8 cellular contexts compared by ENCODE assay signal in genomic region chr9:128656416-128657343, GRCh38. TPM values are rescaled to one million over a fixed set of nuclear protein-coding genes. Genes with fewer than 3 reads are reported as not detected.
DNase-seq lines count a peak whose midpoint lies in the region; ATAC-seq and TF ChIP-seq lines count a peak whose summit lies in the region.

DYNC2I2 (minus strand) TSS chr9:128656847; CDS start chr9:128656726, 121 bp downstream.

- ATAC-seq in GM21619 (IDR thresholded peaks at IDR 0.05; ENCODE audit: unreplicated experiment) (peak; percentile 61), Panc1 (peak; percentile 97)
- peak; percentile 98 to 99 for ATAC-seq in activated T-cell treated with anti-CD3 and anti-CD28 coated beads, Interleukin-2, amount 50 U/mL, for 4 hours

- CTCF ChIA-PET in Panc1 (lab: Charles Lee), result no interaction called here

- H3K27me3 Mint-ChIP-seq in activated T-cell treated with anti-CD3 and anti-CD28 coated beads, Interleukin-2, amount 50 U/mL, for 4 hours (ENCODE audit: low read depth), result no peaks in the 10 kb centered on the region

- TF ChIP-seq POLR2A in esophagus muscularis mucosa (IDR thresholded peaks at IDR 0.05; ENCODE audit: low read depth), result no peak

- in situ Hi-C loops in KBM-7 (cut with MboI; ENCODE audit: low pct_unique_long_range_greater_than_20kb, low sequenced_read_pairs), result no loop called here
- in situ Hi-C loops in Panc1 (cut with HindIII; ENCODE audit: low pct_unique_long_range_greater_than_20kb, low sequenced_read_pairs), result no loop called here

- H3K4me1 ChIP-seq in Panc1 (ENCODE audit: control insufficient read depth, insufficient read depth, low read length) (peaks cover 3% of the 10 kb centered on the region; the same call in 1 of the 2 replicates), esophagus muscularis mucosa (peaks cover 0 to 14% (median 11%) of the 10 kb centered on the region in 4 donors), muscle layer of duodenum (ENCODE audit: control insufficient read depth in 1 of 2, insufficient read depth in 2 of 2, low read length in 2 of 2) (peaks cover 0 to 5% of the 10 kb centered on the region in 2 donors)

- peak within 1 kb of the TSS; percentile 89 for H3K4me3 Mint-ChIP-seq in activated T-cell treated with anti-CD3 and anti-CD28 coated beads, Interleukin-2, amount 50 U/mL, for 4 hours

- H3K27ac ChIP-seq in Panc1 (ENCODE audit: low read length), result peak within 1 kb of the TSS; percentile 97
- H3K27ac ChIP-seq in esophagus muscularis mucosa (replicated peaks in 1 of 4), result peak within 1 kb of the TSS; percentile 87 to 94 (median 90)
- peak within 1 kb of the TSS; percentile 100 for H3K27ac ChIP-seq in muscle layer of duodenum (ENCODE audit: low read length)

- under 1% methylated on average over 60 of the region's 86 CpGs for WGBS in esophagus muscularis mucosa

- peaks cover 6% of the 10 kb centered on the region for H3K4me1 Mint-ChIP-seq in activated T-cell treated with anti-CD3 and anti-CD28 coated beads, Interleukin-2, amount 50 U/mL, for 4 hours (ENCODE audit: low read depth)

- no peaks in the 10 kb centered on the region for H3K27me3 ChIP-seq in Panc1 (ENCODE audit: control insufficient read depth, insufficient read depth, low read length)
- H3K27me3 ChIP-seq in esophagus muscularis mucosa, result no peaks in the 10 kb centered on the region
- no peaks in the 10 kb centered on the region for H3K27me3 ChIP-seq in muscle layer of duodenum (ENCODE audit: low read depth, low read length)

- no peaks in the 10 kb centered on the region for H3K36me3 Mint-ChIP-seq in activated T-cell treated with anti-CD3 and anti-CD28 coated beads, Interleukin-2, amount 50 U/mL, for 4 hours (ENCODE audit: insufficient read depth)

- H3K36me3 ChIP-seq in Panc1 (ENCODE audit: control insufficient read depth, insufficient read depth, low read length) (no peaks in the 10 kb centered on the region; the same call in 1 of the 2 replicates), esophagus muscularis mucosa (no peaks in the 10 kb centered on the region), muscle layer of duodenum (ENCODE audit: control insufficient read depth in 1 of 2, insufficient read depth in 2 of 2, low read length in 2 of 2) (peaks cover 0 to 3% of the 10 kb centered on the region in 2 donors)

- H3K4me3 ChIP-seq in Panc1 (ENCODE audit: low read depth in 2 of 2, low read length in 2 of 2), result peak within 1 kb of the TSS; percentile 64 to 68
- H3K4me3 ChIP-seq in esophagus muscularis mucosa, result peak within 1 kb of the TSS; percentile 76 to 88 (median 76)
- peak within 1 kb of the TSS; percentile 83 to 85 for H3K4me3 ChIP-seq in muscle layer of duodenum (ENCODE audit: low read depth in 1 of 2, low read length in 2 of 2)

- TF ChIP-seq EP300 in esophagus muscularis mucosa (IDR thresholded peaks at IDR 0.05), result no peak

- no peaks in the 10 kb centered on the region for H3K9me3 Mint-ChIP-seq in activated T-cell treated with anti-CD3 and anti-CD28 coated beads, Interleukin-2, amount 50 U/mL, for 4 hours

- POLR2A ChIA-PET in Panc1 (lab: Charles Lee), result no interaction called here

- intact Hi-C loops in Panc1 (cut with micrococcal nuclease; ENCODE audit: unreplicated experiment) (no loop called here), esophagus muscularis mucosa (cut with DNase I) (no loop called here)

- DNase-seq in DMS153 (lab: John Stamatoyannopoulos, UW) (peak; percentile 86), KBM-7 (peak; percentile 92), Panc1 (ENCODE audit: low read depth, low spot score) (peak; percentile 56), esophagus muscularis mucosa (ENCODE audit: extremely low spot score) (peak; percentile 99)
- peak; percentile 97 for DNase-seq in activated T-cell treated with anti-CD3 and anti-CD28 coated beads, Interleukin-2, amount 50 U/mL, for 4 hours
- peak; percentile 93 for DNase-seq in stimulated activated CD8-positive, alpha-beta memory T cell treated with anti-CD3 and anti-CD28 coated beads, Interleukin-7, amount 100 ng/mL, for 24 hours (ENCODE audit: low read depth)

- H3K9me3 ChIP-seq in Panc1 (ENCODE audit: control insufficient read depth, insufficient read depth, low read depth, low read length) (no peaks in the 10 kb centered on the region), esophagus muscularis mucosa (no peaks in the 10 kb centered on the region), muscle layer of duodenum (ENCODE audit: control insufficient read depth in 1 of 2, low read length in 2 of 2) (no peaks in the 10 kb centered on the region)

- TF ChIP-seq CTCF in Panc1 (IDR thresholded peaks at IDR 0.05) (no peak), esophagus muscularis mucosa (IDR thresholded peaks at IDR 0.05) (no peak)

- no TSS peak for BruUV-seq in Panc1 (replicated peaks; lab: Mats Ljungman, UMichigan)

RNA-seq across cellular contexts. Expression of gene DYNC2I2, which starts in this region (rescaled TPM):
- 78.1 TPM for total RNA-seq in Panc1 (2021; ENCODE audit: unreplicated experiment)
- 96.2 TPM for polyA plus RNA-seq in Panc1 (2012; ENCODE audit: insufficient read length)
- total RNA-seq in activated T-cell treated with anti-CD3 and anti-CD28 coated beads, Interleukin-2, amount 50 U/mL, for 4 hours, result 10 to 100 TPM; 27.4 to 37.4 (median 32.0) TPM
- total RNA-seq in esophagus muscularis mucosa, result 10 to 100 TPM; 27.8 to 54.8 (median 39.2) TPM

Comparison
In these comparisons a context has a peak if more than half of its experiments do, and no peak if none do; other contexts are left out.
1. Peak in every context shown above with its lines: DNase-seq, ATAC-seq, H3K4me3 ChIP-seq and H3K27ac ChIP-seq.